ENCODE assay signal across 13 cellular contexts in the genomic region with DNA sequence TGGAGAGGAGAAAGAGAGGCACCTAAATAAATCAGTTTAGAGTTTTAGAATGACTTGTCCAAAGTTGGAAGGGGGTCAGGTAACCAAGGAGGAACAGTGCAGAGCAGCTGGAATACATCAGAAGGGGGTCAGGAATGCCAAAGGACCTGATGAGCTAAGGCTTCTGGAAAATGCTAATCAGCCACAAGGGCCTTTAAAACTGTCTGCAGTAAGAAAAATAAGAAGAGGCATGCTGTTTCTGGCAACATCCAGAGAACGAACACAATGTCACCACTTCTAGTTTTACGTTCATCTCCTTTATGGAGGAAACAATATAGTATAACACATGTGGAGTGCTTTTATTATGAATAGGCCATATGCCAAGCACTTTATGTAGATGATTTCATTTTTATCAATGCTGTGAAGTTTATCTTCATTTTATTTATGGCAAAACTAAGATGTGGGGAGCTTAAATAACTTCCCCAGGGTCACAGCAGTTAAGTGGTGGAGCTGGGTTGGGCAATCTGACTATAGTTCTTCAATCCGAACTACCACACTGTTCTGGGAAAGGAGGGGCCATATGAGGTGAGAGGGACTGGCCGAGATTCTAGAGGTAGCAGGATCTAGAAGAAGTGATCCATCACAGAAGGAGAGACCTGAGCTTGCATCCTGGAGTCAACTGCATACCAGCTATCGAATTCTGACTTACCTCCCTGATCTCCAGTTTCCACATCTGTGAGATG. TPM values are rescaled to one million over a fixed set of nuclear protein-coding genes. Genes with fewer than 3 reads are reported as not detected.
A peak's percentile ranks its signal among the peaks of the same experiment; 100 is the strongest.
DNase-seq lines count a peak whose midpoint lies in the region; ATAC-seq and TF ChIP-seq lines count a peak whose summit lies in the region.
"Had no signal": no experiment of that assay in that cellular context is flagged by ENCODE, and none has a peak within 500 bp of the region (broad histone marks: within the 10 kb centered on the region; RNA-seq: fewer than 3 reads in every experiment).

No MANE protein-coding gene starts in this region.

- peak overlapping the region; percentile 22 for H3K27ac Mint-ChIP-seq in CD8-positive, alpha-beta T cell

- H3K27me3 Mint-ChIP-seq in CD8-positive, alpha-beta T cell (ENCODE audit: low read depth) = no peaks in the 10 kb centered on the region
- H3K27me3 Mint-ChIP-seq: activated T-cell treated with anti-CD3 and anti-CD28 coated beads, Interleukin-2, amount 50 U/mL, for 24 hours; naive B cell had no signal

- no peak overlapping the region for H3K9ac ChIP-seq in rectal smooth muscle tissue (ENCODE audit: low read length)
- H3K9ac ChIP-seq: GM23248 had no signal

- no peaks in the 10 kb centered on the region for H3K4me1 ChIP-seq in CD8-positive, alpha-beta T cell (ENCODE audit: insufficient read depth, low read length)
- H3K4me1 ChIP-seq in body of pancreas (peaks cover 37% of the 10 kb centered on the region), right atrium auricular region (peaks cover 0 to 92% of the 10 kb centered on the region in 2 donors), rectal smooth muscle tissue (ENCODE audit: control insufficient read depth, insufficient read depth, low read length) (peaks cover 18% of the 10 kb centered on the region)

- intact Hi-C loops in CD8-positive, alpha-beta T cell (cut with DNase I, micrococcal nuclease) = no loop called here
- intact Hi-C loops in body of pancreas (cut with DNase I) = no loop called here

- no peak for TF ChIP-seq POLR2A in body of pancreas (IDR thresholded peaks at IDR 0.05)

- POLR2A ChIA-PET in CD8-positive, alpha-beta T cell (lab: Charles Lee) = interaction anchor here (1.1 kb wide), 1 partner anchor 16 kb away, joined by 3 read pairs; no protein-coding TSS in a partner anchor

- H3K4me3 Mint-ChIP-seq in CD8-positive, alpha-beta T cell = no peak overlapping the region
- H3K4me3 Mint-ChIP-seq: activated T-cell treated with anti-CD3 and anti-CD28 coated beads, Interleukin-2, amount 50 U/mL, for 24 hours; naive B cell had no signal

- no peaks in the 10 kb centered on the region for H3K9me3 Mint-ChIP-seq in CD8-positive, alpha-beta T cell
- H3K9me3 Mint-ChIP-seq: activated T-cell treated with anti-CD3 and anti-CD28 coated beads, Interleukin-2, amount 50 U/mL, for 24 hours; naive B cell had no signal

- no peaks in the 10 kb centered on the region for H3K27me3 ChIP-seq in CD8-positive, alpha-beta T cell (ENCODE audit: insufficient read depth, low read length)
- H3K27me3 ChIP-seq in body of pancreas (no peaks in the 10 kb centered on the region), right atrium auricular region (no peaks in the 10 kb centered on the region), rectal smooth muscle tissue (ENCODE audit: control insufficient read depth, insufficient read depth, low read length) (no peaks in the 10 kb centered on the region)

- no peaks in the 10 kb centered on the region for H3K36me3 ChIP-seq in CD8-positive, alpha-beta T cell (ENCODE audit: insufficient read depth, low read length)
- H3K36me3 ChIP-seq in body of pancreas (replicated peaks in 1 of 2; ENCODE audit: insufficient read depth in 1 of 2, low read depth in 2 of 2) (no peaks in the 10 kb centered on the region), right atrium auricular region (peaks cover 7% of the 10 kb centered on the region), rectal smooth muscle tissue (ENCODE audit: control insufficient read depth, insufficient read depth, low read length) (peaks cover 2% of the 10 kb centered on the region)

- DNase-seq in CD8-positive, alpha-beta T cell = no peak
- DNase-seq in body of pancreas = no peak
- no peak for DNase-seq in right atrium auricular region (ENCODE audit: low spot score)
- no peak for DNase-seq in NCI-H748 (lab: John Stamatoyannopoulos, UW; ENCODE audit: unreplicated experiment)
- DNase-seq in GM20000 (ENCODE audit: low spot score) = no peak
- no peak for DNase-seq in NCI-H446 treated with DMSO at 0.1 percent for 48 hours (lab: John Stamatoyannopoulos, UW)
- DNase-seq: activated T-cell treated with anti-CD3 and anti-CD28 coated beads, Interleukin-2, amount 50 U/mL, for 24 hours; GM23248; naive B cell had no signal

- peaks cover 32% of the 10 kb centered on the region for H3K4me1 Mint-ChIP-seq in CD8-positive, alpha-beta T cell (ENCODE audit: low read depth)

- H3K9me3 ChIP-seq in CD8-positive, alpha-beta T cell (ENCODE audit: low read length) = no peaks in the 10 kb centered on the region
- H3K9me3 ChIP-seq in body of pancreas = no peaks in the 10 kb centered on the region
- no peaks in the 10 kb centered on the region for H3K9me3 ChIP-seq in right atrium auricular region

- 82 to 84% methylated on average over 5 of the region's 5 CpGs for WGBS in body of pancreas, 2 donors

- CTCF ChIA-PET in CD8-positive, alpha-beta T cell (lab: Charles Lee) = interaction anchor here (1.1 to 2.3 kb wide), 2 partner anchors 26 to 90 kb away, joined by 3 to 7 read pairs; no protein-coding TSS in a partner anchor

- peaks cover 17% of the 10 kb centered on the region for H3K36me3 Mint-ChIP-seq in CD8-positive, alpha-beta T cell
- H3K36me3 Mint-ChIP-seq: naive B cell had no signal

- no peak overlapping the region for H3K27ac ChIP-seq in CD8-positive, alpha-beta T cell (ENCODE audit: low read depth, low read length)
- H3K27ac ChIP-seq in body of pancreas = no peak overlapping the region
- H3K27ac ChIP-seq in right atrium auricular region = peak overlapping the region; percentile 50 to 81
- peak overlapping the region; percentile 59 for H3K27ac ChIP-seq in rectal smooth muscle tissue (ENCODE audit: low read depth, low read length)
- H3K27ac ChIP-seq: GM23248 had no signal

- no peak overlapping the region for H3K4me3 ChIP-seq in CD8-positive, alpha-beta T cell (ENCODE audit: low read depth, low read length)
- H3K4me3 ChIP-seq in body of pancreas = no peak overlapping the region
- H3K4me3 ChIP-seq in right atrium auricular region = no peak overlapping the region
- H3K4me3 ChIP-seq in rectal smooth muscle tissue (ENCODE audit: low read length) = no peak overlapping the region
- H3K4me3 ChIP-seq: GM23248, smooth muscle cell had no signal

- no peak for TF ChIP-seq CTCF in CD8-positive, alpha-beta T cell (IDR thresholded peaks at IDR 0.05)
- TF ChIP-seq CTCF in body of pancreas (IDR thresholded peaks at IDR 0.05) = no peak
- TF ChIP-seq CTCF in right atrium auricular region (IDR thresholded peaks at IDR 0.05) = no peak
- no peak for TF ChIP-seq CTCF in GM20000 (IDR thresholded peaks at IDR 0.05; ENCODE audit: extremely low read depth, missing control alignments)

- no peak for ATAC-seq in CD8-positive, alpha-beta T cell
- peak; percentile 30 for ATAC-seq in body of pancreas
- ATAC-seq in HG03095 (IDR thresholded peaks at IDR 0.05; ENCODE audit: unreplicated experiment) = no peak
- ATAC-seq: activated CD4-positive, CD25-positive, alpha-beta regulatory T cell treated with anti-CD3 and anti-CD28 coated beads, Interleukin-2, amount 50 U/mL, for 24 hours had no signal

RNA-seq across cellular contexts. Expression of gene ACO2, which starts 22.6 kb away (rescaled TPM):
- 10 to 100 TPM; 83.7 to 95.2 TPM for total RNA-seq in CD8-positive, alpha-beta T cell
- total RNA-seq in body of pancreas (10 to 100 TPM; 32.7 to 75.5 TPM), right atrium auricular region (100 to 1,000 TPM; 447 to 604 TPM)

RNA-seq across cellular contexts. Expression of gene PHF5A, which starts 23.0 kb away (rescaled TPM):
- 10 to 100 TPM; 52.9 to 57.4 TPM for total RNA-seq in CD8-positive, alpha-beta T cell
- 10 to 100 TPM; 15.5 to 19.2 TPM for total RNA-seq in body of pancreas
- total RNA-seq in right atrium auricular region = 10 to 100 TPM; 19.3 to 23.5 TPM

RNA-seq across cellular contexts. Expression of gene TOB2, which starts 44.9 kb away (rescaled TPM):
- 10 to 100 TPM; 27.0 to 33.5 TPM for total RNA-seq in CD8-positive, alpha-beta T cell
- total RNA-seq in body of pancreas (10 to 100 TPM; 23.1 to 27.2 TPM), right atrium auricular region (10 to 100 TPM; 49.1 to 55.3 TPM)

RNA-seq across cellular contexts. Expression of gene POLR3H, which starts 52.7 kb away (rescaled TPM):
- 10 to 100 TPM; 11.2 to 11.7 TPM for total RNA-seq in CD8-positive, alpha-beta T cell
- 10 to 100 TPM; 18.9 to 24.7 TPM for total RNA-seq in body of pancreas
- total RNA-seq in right atrium auricular region = 10 to 100 TPM; 11.4 to 12.0 TPM

Comparison
In these comparisons a context has a peak if more than half of its experiments do, and no peak if none do; other contexts are left out.
1. H3K27ac ChIP-seq: peak in right atrium auricular region (2 of 2) and rectal smooth muscle tissue (single experiment); none in CD8-positive, alpha-beta T cell (single experiment) and body of pancreas (0 of 4).
2. RNA of gene ACO2, which starts 22.6 kb away (total RNA-seq): 447 to 604 TPM in right atrium auricular region; 83.7 to 95.2 TPM in CD8-positive, alpha-beta T cell and 32.7 to 75.5 TPM in body of pancreas; every median in the first group is over 4 times any median in the second.